In genomic region chr6:46221221-46221793, GRCh38 we compare ENCODE assay signal across 8 cellular contexts. TPM values are rescaled to one million over a fixed set of nuclear protein-coding genes. Genes with fewer than 3 reads are reported as not detected.
DNase-seq lines count a peak whose midpoint lies in the region; ATAC-seq, FAIRE-seq and TF ChIP-seq lines count a peak whose summit lies in the region.

No MANE protein-coding gene starts in this region.

- H3K27me3 ChIP-seq in bronchial epithelial cell (ENCODE audit: control insufficient read depth, insufficient read depth, low read length), result no peaks in the 10 kb centered on the region
- no peaks in the 10 kb centered on the region for H3K27me3 ChIP-seq in upper lobe of left lung

- intact Hi-C loops in left colon (cut with DNase I, micrococcal nuclease), result loop anchor here in 1 of 2 donors (2.0 kb wide), 1 partner anchor 189 kb away; no protein-coding TSS in a partner anchor

- no peak overlapping the region for H3K27ac ChIP-seq in upper lobe of left lung

- no peak for TF ChIP-seq POLR2A in upper lobe of left lung (IDR thresholded peaks at IDR 0.05)

- no peak for FAIRE-seq in bronchial epithelial cell (lab: Jason Lieb, UNC)

- peaks cover 0 to 8% (median 5%) of the 10 kb centered on the region in 4 donors for H3K4me1 ChIP-seq in upper lobe of left lung

- TF ChIP-seq CTCF in bronchial epithelial cell (IDR thresholded peaks at IDR 0.05; ENCODE audit: insufficient read depth, low read length, severe bottlenecking) (peak; percentile 63), upper lobe of left lung (IDR thresholded peaks at IDR 0.05) (peak; percentile 41 to 77 (median 69))

- WGBS in upper lobe of left lung, 2 donors, result 51 to 52% methylated on average over 4 of the region's 4 CpGs

- H3K4me3 ChIP-seq in bronchial epithelial cell (ENCODE audit: low read depth, low read length) (no peak overlapping the region), upper lobe of left lung (no peak overlapping the region)

- H3K9me3 ChIP-seq in upper lobe of left lung, result no peaks in the 10 kb centered on the region

- DNase-seq in GF-D8 (lab: John Stamatoyannopoulos, UW) (peak; percentile 2), NCI-H748 (lab: John Stamatoyannopoulos, UW; ENCODE audit: unreplicated experiment) (peak; percentile 72), bronchial epithelial cell (ENCODE audit: low read depth) (peak; percentile 31), left colon (no peak), upper lobe of left lung (no peak), NCI-H1694 treated with DMSO at 0.1 percent for 48 hours (lab: John Stamatoyannopoulos, UW) (no peak)

- H3K36me3 ChIP-seq in bronchial epithelial cell (ENCODE audit: control insufficient read depth, insufficient read depth, low read length) (no peaks in the 10 kb centered on the region), upper lobe of left lung (no peaks in the 10 kb centered on the region)

- no peak for TF ChIP-seq EP300 in upper lobe of left lung (IDR thresholded peaks at IDR 0.05)

- ATAC-seq in GM21360 (IDR thresholded peaks at IDR 0.05; ENCODE audit: unreplicated experiment), result peak; percentile 44
- peak; percentile 35 for ATAC-seq in HG03457 (IDR thresholded peaks at IDR 0.05; ENCODE audit: unreplicated experiment)
- peak; percentile 90 for ATAC-seq in left colon
- peak in 1 of 2 donors; percentile 73 for ATAC-seq in upper lobe of left lung (ENCODE audit: low FRiP score in 2 of 2)

RNA-seq across cellular contexts. Expression of gene ENPP5, which starts 50.5 kb away (rescaled TPM):
- 0.26 and 0.64 TPM in 2 replicates for total RNA-seq in bronchial epithelial cell
- 1 to 10 TPM; 3.4 to 3.5 TPM for total RNA-seq in left colon
- 10 to 100 TPM in 2 of 6 donors, 1 to 10 TPM in 4; 2.7 to 21.0 (median 7.8) TPM for total RNA-seq in upper lobe of left lung

Comparison
In these comparisons a context has a peak if more than half of its experiments do, and no peak if none do; other contexts are left out.
1. DNase-seq: peak in GF-D8 (single experiment), NCI-H748 (single experiment) and bronchial epithelial cell (single experiment); none in left colon (0 of 2), upper lobe of left lung (0 of 2) and NCI-H1694 treated with DMSO at 0.1 percent for 48 hours (single experiment).